10 cellular contexts compared by ENCODE assay signal in genomic region chr22:40050258-40050657, GRCh38. TPM values are rescaled to one million over a fixed set of nuclear protein-coding genes. Genes with fewer than 3 reads are reported as not detected.
A peak's percentile ranks its signal among the peaks of the same experiment; 100 is the strongest.
DNase-seq lines count a peak whose midpoint lies in the region; ATAC-seq and TF ChIP-seq lines count a peak whose summit lies in the region.
"Had no signal": no experiment of that assay in that cellular context is flagged by ENCODE, and none has a peak within 500 bp of the region (broad histone marks: within the 10 kb centered on the region; RNA-seq: fewer than 3 reads in every experiment).

No MANE protein-coding gene starts in this region.

- CTCF ChIA-PET in A673 (lab: Charles Lee), result no interaction called here

- ATAC-seq in GM19452 (IDR thresholded peaks at IDR 0.05; ENCODE audit: unreplicated experiment) (peak; percentile 83), HG03342 (IDR thresholded peaks at IDR 0.05; ENCODE audit: unreplicated experiment) (peak; percentile 76)

- H3K9me3 Mint-ChIP-seq in activated T-helper 2 cell treated with anti-CD3 and anti-CD28 coated beads, Interferon-gamma antibody, Interleukin-2, Interleukin-4, amounts not matched to agents 10 μg/mL and 5 μg/mL and 100 μg/mL, durations not matched to agents 14 hours and 24 hours and 36 hours, result no peaks in the 10 kb centered on the region

- H3K27ac ChIP-seq in breast epithelium (no peak overlapping the region), A673 (ENCODE audit: low read depth, low read length, poor library complexity, severe bottlenecking) (no peak overlapping the region)

- no TSS peak for BruUV-seq in A673 (replicated peaks; lab: Mats Ljungman, UMichigan)

- H3K9me3 ChIP-seq in breast epithelium (no peaks in the 10 kb centered on the region), A673 (ENCODE audit: low read depth, low read length, poor library complexity, severe bottlenecking) (no peaks in the 10 kb centered on the region)

- H3K27ac Mint-ChIP-seq in activated T-helper 2 cell treated with anti-CD3 and anti-CD28 coated beads, Interferon-gamma antibody, Interleukin-2, Interleukin-4, amounts not matched to agents 10 μg/mL and 5 μg/mL and 100 μg/mL, durations not matched to agents 14 hours and 24 hours and 36 hours, result peak overlapping the region; percentile 18

- H3K4me1 ChIP-seq in breast epithelium, result peaks cover 0 to 7% of the 10 kb centered on the region in 2 donors
- no peaks in the 10 kb centered on the region for H3K4me1 ChIP-seq in A673 (ENCODE audit: insufficient read depth, low read length, poor library complexity, severe bottlenecking)

- no peak for TF ChIP-seq POLR2A in breast epithelium (IDR thresholded peaks at IDR 0.05)

- H3K4me3 Mint-ChIP-seq in activated T-helper 2 cell treated with anti-CD3 and anti-CD28 coated beads, Interferon-gamma antibody, Interleukin-2, Interleukin-4, amounts not matched to agents 10 μg/mL and 5 μg/mL and 100 μg/mL, durations not matched to agents 14 hours and 24 hours and 36 hours (ENCODE audit: low read depth), result no peak overlapping the region

- POLR2A ChIA-PET in A673 (lab: Charles Lee; ENCODE audit: low non-redundant PET), result no interaction called here

- H3K27me3 Mint-ChIP-seq in activated T-helper 2 cell treated with anti-CD3 and anti-CD28 coated beads, Interferon-gamma antibody, Interleukin-2, Interleukin-4, amounts not matched to agents 10 μg/mL and 5 μg/mL and 100 μg/mL, durations not matched to agents 14 hours and 24 hours and 36 hours (ENCODE audit: low read depth), result no peaks in the 10 kb centered on the region

- TF ChIP-seq CTCF in GM12865 (IDR thresholded peaks at IDR 0.05; ENCODE audit: insufficient read depth, low read depth, low read length, missing control alignments) (no peak), breast epithelium (IDR thresholded peaks at IDR 0.05) (no peak), A673 (conservative IDR thresholded peaks at IDR 0.05; ENCODE audit: low read depth, low read length) (no peak)

- H3K36me3 ChIP-seq in breast epithelium (no peaks in the 10 kb centered on the region), A673 (ENCODE audit: insufficient read depth, low read length, poor library complexity, severe bottlenecking) (no peaks in the 10 kb centered on the region)

- H3K4me3 ChIP-seq in GM12865 (ENCODE audit: low read depth, low read length) (0 out of 2 replicates have a peak overlapping the region, but pooled peaks have one; percentile 7), breast epithelium (no peak overlapping the region), A673 (ENCODE audit: low read depth, low read length, poor library complexity, severe bottlenecking) (no peak overlapping the region)

- peaks cover 46% of the 10 kb centered on the region for H3K4me1 Mint-ChIP-seq in activated T-helper 2 cell treated with anti-CD3 and anti-CD28 coated beads, Interferon-gamma antibody, Interleukin-2, Interleukin-4, amounts not matched to agents 10 μg/mL and 5 μg/mL and 100 μg/mL, durations not matched to agents 14 hours and 24 hours and 36 hours (ENCODE audit: low read depth)

- intact Hi-C loops in activated T-helper 2 cell treated with anti-CD3 and anti-CD28 coated beads, Interferon-gamma antibody, Interleukin-2, Interleukin-4, amounts not matched to agents 10 μg/mL and 5 μg/mL and 100 μg/mL, durations not matched to agents 14 hours and 24 hours and 36 hours (cut with micrococcal nuclease), result no loop called here
- intact Hi-C loops in breast epithelium (cut with DNase I; ENCODE audit: low total_unique reads), result no loop called here
- intact Hi-C loops in A673 (cut with micrococcal nuclease; ENCODE audit: unreplicated experiment), result no loop called here

- H3K27me3 ChIP-seq in breast epithelium (no peaks in the 10 kb centered on the region), A673 (replicated peaks; ENCODE audit: insufficient read depth, low read depth, low read length, poor library complexity) (peaks cover 8% of the 10 kb centered on the region)

- no peaks in the 10 kb centered on the region for H3K36me3 Mint-ChIP-seq in activated T-helper 2 cell treated with anti-CD3 and anti-CD28 coated beads, Interferon-gamma antibody, Interleukin-2, Interleukin-4, amounts not matched to agents 10 μg/mL and 5 μg/mL and 100 μg/mL, durations not matched to agents 14 hours and 24 hours and 36 hours (ENCODE audit: low read depth)

- DNase-seq in GM12865 (ENCODE audit: low read depth), result peak; percentile 90
- DNase-seq in activated T-helper 2 cell treated with anti-CD3 and anti-CD28 coated beads, Interferon-gamma antibody, Interleukin-2, Interleukin-4, amounts not matched to agents 10 μg/mL and 5 μg/mL and 100 μg/mL, durations not matched to agents 14 hours and 24 hours and 36 hours (ENCODE audit: low spot score), result no peak
- DNase-seq in middle frontal gyrus (ENCODE audit: extremely low spot score, low spot score), result no peak
- DNase-seq in breast epithelium (ENCODE audit: low spot score in 2 of 2), result no peak
- no peak for DNase-seq in HK-2 (ENCODE audit: unreplicated experiment)
- no peak for DNase-seq in A673 (ENCODE audit: low spot score)
- DNase-seq: NCI-H69, occipital lobe had no signal

RNA-seq across cellular contexts. Expression of gene FAM83F, which starts 55.5 kb away (rescaled TPM):
- 0.07 and 0.11 TPM in 2 replicates for total RNA-seq in activated T-helper 2 cell treated with anti-CD3 and anti-CD28 coated beads, Interferon-gamma antibody, Interleukin-2, Interleukin-4, amounts not matched to agents 10 μg/mL and 5 μg/mL and 100 μg/mL, durations not matched to agents 14 hours and 24 hours and 36 hours
- 10 to 100 TPM in 1 of 3 donors, 1 to 10 TPM in 2; 4.5 to 15.5 (median 7.5) TPM for total RNA-seq in breast epithelium
- total RNA-seq in A673 (2021), result not detected in 2 replicates
